24 cellular contexts compared by ENCODE assay signal in the genomic region with DNA sequence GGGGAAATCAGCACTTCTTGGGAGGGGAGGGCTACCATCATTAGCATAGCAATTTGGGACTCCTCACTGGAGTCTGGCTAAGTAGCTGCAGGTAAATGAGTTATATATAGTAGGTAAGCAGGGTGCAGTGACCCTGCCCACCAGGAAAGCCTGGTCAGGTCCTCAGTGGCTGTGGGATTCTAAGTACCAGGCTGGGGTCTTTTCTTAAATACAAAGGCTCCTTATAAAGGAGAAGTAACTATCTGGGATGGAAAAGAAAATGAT.
"Had no signal": no experiment of that assay in that cellular context is flagged by ENCODE, and none has a peak within 500 bp of the region (broad histone marks: within the 10 kb centered on the region; RNA-seq: fewer than 3 reads in every experiment).

No MANE protein-coding gene starts in this region.

- ATAC-seq: natural killer cell treated with Interleukin-12 subunit alpha and Interleukin-12 subunit beta and Interleukin-15 and Interleukin-18, amount 100 ng/mL, for 72 hours; pancreas; psoas muscle; right cardiac atrium; right lobe of liver; stimulated activated effector memory CD8-positive, alpha-beta T cell treated with anti-CD3 and anti-CD28 coated beads, Interleukin-12 subunit alpha, Interleukin-12 subunit beta, amount 100 ng/mL, for 72 hours; stimulated activated naive B cell treated with anti-CD40 and anti-IgM and Interleukin-4, amounts not matched to agents 10 μg/mL and 1 μg/mL and 100 μg/mL, for 72 hours had no signal

- DNase-seq: nephron progenitor cell; nucleus accumbens; pancreas; psoas muscle; right cardiac atrium; right lobe of liver; sigmoid colon; small intestine; stimulated activated CD4-positive, alpha-beta T cell treated with anti-CD3 and anti-CD28 coated beads, Interleukin-15, amount 100 ng/mL, for 24 hours; stimulated activated CD4-positive, alpha-beta T cell treated with anti-CD3 and anti-CD28 coated beads, Interleukin-2, amount 100 ng/mL, for 24 hours; stimulated activated CD4-positive, alpha-beta T cell treated with anti-CD3 and anti-CD28 coated beads, Interleukin-2, amount 100 ng/mL, for 48 hours; stimulated activated CD4-positive, alpha-beta T cell treated with anti-CD3 and anti-CD28 coated beads, Interleukin-4, amount 100 ng/mL, for 24 hours; stimulated activated naive B cell treated with anti-CD40 and anti-IgM and Interleukin-4, amounts not matched to agents 10 μg/mL and 1 μg/mL and 100 μg/mL, for 72 hours; stimulated activated naive CD4-positive, alpha-beta T cell treated with Interleukin-2 at 50 U/mL for 16 hours; stomach; thyroid gland; trophoblast cell; upper lobe of left lung had no signal

- H3K27ac ChIP-seq: neutrophil, pancreas, psoas muscle, right lobe of liver, sigmoid colon, stomach, thoracic aorta, tibial nerve, upper lobe of left lung, vagina had no signal

- H3K4me3 ChIP-seq: pancreas, psoas muscle, right lobe of liver, sigmoid colon, stomach, thoracic aorta, thyroid gland, tibial nerve, upper lobe of left lung, vagina had no signal

- H3K27me3 ChIP-seq: neutrophil, pancreas, right lobe of liver, sigmoid colon, stomach, thyroid gland, tibial nerve, upper lobe of left lung, vagina had no signal

- H3K4me1 ChIP-seq: pancreas, psoas muscle, right lobe of liver, stomach, tibial nerve, upper lobe of left lung, vagina had no signal

- H3K36me3 ChIP-seq: neutrophil, pancreas, right lobe of liver, sigmoid colon, stomach, thoracic aorta, thyroid gland, tibial nerve, upper lobe of left lung, vagina had no signal

- H3K9me3 ChIP-seq: neutrophil, pancreas, psoas muscle, right lobe of liver, sigmoid colon, stomach, thoracic aorta, thyroid gland, tibial nerve, upper lobe of left lung, vagina had no signal
